In the genomic region with DNA sequence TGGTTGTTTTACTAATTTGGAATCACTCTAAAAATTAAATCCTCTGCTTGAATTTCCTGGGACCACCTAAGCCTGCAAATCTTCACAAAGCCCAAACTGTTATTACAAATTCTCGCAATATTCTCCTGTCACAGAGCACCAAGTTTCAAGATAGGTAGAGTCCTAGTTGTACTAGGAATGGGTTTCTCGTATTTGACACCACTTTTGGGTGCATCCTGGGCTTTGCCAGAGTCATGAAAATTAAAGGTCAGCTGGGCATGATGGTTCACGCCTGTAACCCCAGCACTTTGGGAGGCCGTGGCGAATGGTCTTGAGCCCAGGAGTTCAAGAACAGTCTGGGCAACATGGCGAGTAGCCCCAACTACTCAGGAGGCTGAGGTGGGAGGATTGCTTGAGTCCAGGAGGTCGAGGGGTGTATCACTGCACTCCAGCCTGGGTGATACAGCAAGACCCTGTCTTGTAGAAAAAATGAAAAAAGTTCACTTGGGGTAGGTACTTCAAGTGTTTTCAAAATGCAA, we compare ENCODE assay signal across 22 cellular contexts. TPM values are rescaled to one million over a fixed set of nuclear protein-coding genes. Genes with fewer than 3 reads are reported as not detected.
DNase-seq lines count a peak whose midpoint lies in the region; ATAC-seq, FAIRE-seq and TF ChIP-seq lines count a peak whose summit lies in the region.
"Had no signal": no experiment of that assay in that cellular context is flagged by ENCODE, and none has a peak within 500 bp of the region (broad histone marks: within the 10 kb centered on the region; RNA-seq: fewer than 3 reads in every experiment).

No MANE protein-coding gene starts in this region.

- TF ChIP-seq CTCF in K562 (IDR thresholded peaks at IDR 0.05 in 2 of 3, conservative IDR thresholded peaks at IDR 0.05 in 1 of 3; ENCODE audit: insufficient read depth in 2 of 3, low read depth in 1 of 3, low read length in 3 of 3) (no peak), neural cell (IDR thresholded peaks at IDR 0.05; ENCODE audit: poor library complexity, severe bottlenecking) (no peak), prostate gland (IDR thresholded peaks at IDR 0.05) (no peak), uterus (IDR thresholded peaks at IDR 0.05) (no peak)

- H2AFZ ChIP-seq in K562 (ENCODE audit: low read depth, low read length) (no peak overlapping the region), neural cell (ENCODE audit: low read depth, low read length) (no peak overlapping the region)

- intact Hi-C loops in K562 (cut with micrococcal nuclease) (no loop called here), prostate gland (cut with DNase I) (no loop called here), uterus (cut with DNase I; ENCODE audit: low total_unique reads) (no loop called here)

- CTCF ChIA-PET in K562 (lab: Yijun Ruan, JAX; ENCODE audit: low intra/inter-chr PET ratio): no interaction called here

- H3K4me2 ChIP-seq in K562 (ENCODE audit: insufficient read depth, low read length) (no peak overlapping the region), neural cell (ENCODE audit: low read length) (no peak overlapping the region)

- 79% methylated on average over 7 of the region's 7 CpGs for WGBS in K562 (ENCODE audit: insufficient coverage, low coverage, missing lambda C conversion rate)
- 86% methylated on average over 7 of the region's 7 CpGs for WGBS in prostate gland

- peaks cover 58% of the 10 kb centered on the region for H3K36me3 Mint-ChIP-seq in activated T-cell treated with anti-CD3 and anti-CD28 coated beads, Interleukin-2, amount 50 U/mL, for 24 hours (ENCODE audit: low read depth)

- H3K9me3 ChIP-seq in K562 (replicated peaks; ENCODE audit: control insufficient read depth, insufficient read depth, low read depth, low read length) (no peaks in the 10 kb centered on the region), neural cell (ENCODE audit: low read length) (no peaks in the 10 kb centered on the region), prostate gland (no peaks in the 10 kb centered on the region), uterus (no peaks in the 10 kb centered on the region)
- H3K9me3 ChIP-seq: HAP-1, SJCRH30, vagina had no signal

- H3K27ac ChIP-seq in K562 (ENCODE audit: extremely low read depth, low read depth, low read length) (no peak overlapping the region), neural cell (ENCODE audit: low read length) (no peak overlapping the region), prostate gland (no peak overlapping the region), uterus (no peak overlapping the region)
- H3K27ac ChIP-seq: heart right ventricle, SJCRH30, vagina had no signal

- BruUV-seq in K562 (replicated peaks; lab: Mats Ljungman, UMichigan): no TSS peak

- H3K4me1 ChIP-seq in K562 (replicated peaks in 1 of 2; ENCODE audit: control insufficient read depth in 2 of 2, insufficient read depth in 2 of 2, low read length in 2 of 2): no peaks in the 10 kb centered on the region; a peak in 2 of 5 replicates
- no peaks in the 10 kb centered on the region for H3K4me1 ChIP-seq in prostate gland (replicated peaks)
- no peaks in the 10 kb centered on the region for H3K4me1 ChIP-seq in uterus
- H3K4me1 ChIP-seq: vagina had no signal

- H3K9me1 ChIP-seq in K562 (ENCODE audit: control insufficient read depth, insufficient read depth, low read length): no peaks in the 10 kb centered on the region

- TF ChIP-seq EP300 in K562 (IDR thresholded peaks at IDR 0.05; ENCODE audit: low read length): no peak
- TF ChIP-seq EP300 in neural cell (conservative IDR thresholded peaks at IDR 0.05; ENCODE audit: poor library complexity, severe bottlenecking): no peak

- in situ Hi-C loops in K562 (cut with MboI): no loop called here

- no peaks in the 10 kb centered on the region for H4K20me1 ChIP-seq in K562 (replicated peaks; ENCODE audit: control insufficient read depth, insufficient read depth, low read length)
- no peaks in the 10 kb centered on the region for H4K20me1 ChIP-seq in neural cell (ENCODE audit: insufficient read depth)

- peak; percentile 32 for DNase-seq in activated T-cell treated with anti-CD3 and anti-CD28 coated beads, Interleukin-2, amount 50 U/mL, for 24 hours
- no peak for DNase-seq in activated T-cell treated with anti-CD3 and anti-CD28 coated beads, Interleukin-2, amount 50 U/mL, for 1 hour
- DNase-seq in GM12891 (ENCODE audit: insufficient read length, low spot score): no peak
- DNase-seq in K562 (ENCODE audit: extremely low read depth in 1 of 4, low spot score in 3 of 4): no peak
- no peak for DNase-seq in prostate gland (ENCODE audit: low spot score)
- DNase-seq in uterus: no peak
- no peak for DNase-seq in activated CD4-positive, CD25-positive, alpha-beta regulatory T cell treated with anti-CD3 and anti-CD28 coated beads, Interleukin-2, amount 50 U/mL, for 72 hours
- DNase-seq: C1 segment of cervical spinal cord; DMS79; heart right ventricle; KBM-7; MV-4-11; NCI-H1694 treated with DMSO at 0.1 percent for 48 hours; NCI-H2227 treated with DMSO at 0.1 percent for 48 hours; SJCRH30; stimulated activated CD4-positive, alpha-beta T cell treated with anti-CD3 and anti-CD28 coated beads, Interleukin-12 subunit alpha, Interleukin-12 subunit beta, amount 100 ng/mL, for 4 hours; stimulated activated CD8-positive, alpha-beta memory T cell treated with anti-CD3 and anti-CD28 coated beads, Interleukin-4, amount 100 ng/mL, for 48 hours had no signal

- no peak overlapping the region for H3K4me3 Mint-ChIP-seq in activated T-cell treated with anti-CD3 and anti-CD28 coated beads, Interleukin-2, amount 50 U/mL, for 24 hours
- H3K4me3 Mint-ChIP-seq: activated T-helper 1 cell treated with anti-CD3 and anti-CD28 coated beads, Interleukin-12 subunit alpha, Interleukin-12 subunit beta, Interleukin-2, Interleukin-4 antibody, amounts not matched to agents 30 ng/mL and 10 ng/mL and 1 ng/mL, durations not matched to agents 14 hours and 24 hours and 36 hours had no signal

- no peaks in the 10 kb centered on the region; the same call in 2 of the 3 replicates for H3K79me2 ChIP-seq in K562 (ENCODE audit: control insufficient read depth, insufficient read depth, low read length)
- no peaks in the 10 kb centered on the region for H3K79me2 ChIP-seq in neural cell (replicated peaks; ENCODE audit: insufficient read depth, low read length)

- TF ChIP-seq RAD21 in K562 (CRISPR knock-in tag; conservative IDR thresholded peaks at IDR 0.05 in 1 of 2, IDR thresholded peaks at IDR 0.05 in 1 of 2) (no peak), neural cell (conservative IDR thresholded peaks at IDR 0.05) (no peak)

- TF ChIP-seq POLR2A in GM12891 (IDR thresholded peaks at IDR 0.05; ENCODE audit: low read depth, low read length) (no peak), K562 (conservative IDR thresholded peaks at IDR 0.05) (peak; percentile 45), prostate gland (IDR thresholded peaks at IDR 0.05) (no peak), uterus (IDR thresholded peaks at IDR 0.05) (no peak)

- ATAC-seq in K562: no peak
- ATAC-seq: Panc1 had no signal

- no peaks in the 10 kb centered on the region for H3F3A ChIP-seq in neural cell (ENCODE audit: insufficient read depth, low read length, poor library complexity, severe bottlenecking)

- POLR2A ChIA-PET in K562 (lab: Yijun Ruan, JAX): interaction anchor here (2.3 kb wide), 1 partner anchor 11 kb away, joined by 6 read pairs; no protein-coding TSS in a partner anchor

- H3K9ac ChIP-seq in K562 (ENCODE audit: insufficient read depth in 1 of 2, low read depth in 2 of 2, low read length in 2 of 2) (no peak overlapping the region), neural cell (ENCODE audit: low read length) (no peak overlapping the region)

- H3K36me3 ChIP-seq in K562 (ENCODE audit: control insufficient read depth, insufficient read depth, low read length) (peaks cover 46% of the 10 kb centered on the region), neural cell (ENCODE audit: insufficient read depth, low read length) (peaks cover 6% of the 10 kb centered on the region), prostate gland (no peaks in the 10 kb centered on the region), uterus (no peaks in the 10 kb centered on the region)

- peaks cover 27% of the 10 kb centered on the region for H3K9me3 Mint-ChIP-seq in activated T-cell treated with anti-CD3 and anti-CD28 coated beads, Interleukin-2, amount 50 U/mL, for 24 hours
- H3K9me3 Mint-ChIP-seq: activated T-helper 1 cell treated with anti-CD3 and anti-CD28 coated beads, Interleukin-12 subunit alpha, Interleukin-12 subunit beta, Interleukin-2, Interleukin-4 antibody, amounts not matched to agents 30 ng/mL and 10 ng/mL and 1 ng/mL, durations not matched to agents 14 hours and 24 hours and 36 hours had no signal

- peaks cover 62% of the 10 kb centered on the region for H3K4me1 Mint-ChIP-seq in activated T-cell treated with anti-CD3 and anti-CD28 coated beads, Interleukin-2, amount 50 U/mL, for 24 hours (ENCODE audit: low read depth)

- H3K4me3 ChIP-seq in K562 (no peak overlapping the region), neural cell (ENCODE audit: low read length) (no peak overlapping the region), prostate gland (no peak overlapping the region), uterus (no peak overlapping the region)
- H3K4me3 ChIP-seq: HAP-1, heart right ventricle, SJCRH30, vagina had no signal

- H3K9me2 ChIP-seq in neural cell (ENCODE audit: insufficient read depth, low read length): no peaks in the 10 kb centered on the region

- H3K27me3 Mint-ChIP-seq in activated T-cell treated with anti-CD3 and anti-CD28 coated beads, Interleukin-2, amount 50 U/mL, for 24 hours: no peaks in the 10 kb centered on the region

- H3K27me3 ChIP-seq in K562 (ENCODE audit: control insufficient read depth in 2 of 2, insufficient read depth in 2 of 2, low read length in 2 of 2) (no peaks in the 10 kb centered on the region), neural cell (ENCODE audit: insufficient read depth, low read depth, low read length) (no peaks in the 10 kb centered on the region), prostate gland (replicated peaks; ENCODE audit: insufficient read depth) (no peaks in the 10 kb centered on the region), uterus (no peaks in the 10 kb centered on the region)
- H3K27me3 ChIP-seq: heart right ventricle, SJCRH30, vagina had no signal

- FAIRE-seq in GM12891 (lab: Jason Lieb, UNC) (no peak), K562 (lab: Jason Lieb, UNC) (no peak)

- peak overlapping the region; percentile 39 for H3K27ac Mint-ChIP-seq in activated T-cell treated with anti-CD3 and anti-CD28 coated beads, Interleukin-2, amount 50 U/mL, for 24 hours

RNA-seq across cellular contexts. Expression of a gene that starts 30.6 kb away (rescaled TPM):
- 18.9 TPM for polyA plus RNA-seq in GM12891 (2012; ENCODE audit: low read depth, missing spikeins)
- total RNA-seq in K562 (2011; cell fraction: chromatin; rRNA removed; ENCODE audit: low replicate concordance): 13.7 and 32.2 TPM in 2 replicates
- total RNA-seq in K562 (2011; cell fraction: nucleolus; rRNA removed): 9.7 TPM in 2 replicates
- total RNA-seq in K562 (2011; cell fraction: nucleoplasm; rRNA removed): 15.8 and 21.3 TPM in 2 replicates
- total RNA-seq in K562 (2014; rRNA removed): 8.2 and 10.9 TPM in 2 replicates
- 9.0 and 9.4 TPM in 2 replicates for total RNA-seq in K562 (2014; rRNA removed; fragmentation: Illumina TruSeq; extraction: Trizol)
- 12.9 and 13.3 TPM in 2 replicates for total RNA-seq in K562 (2015; rRNA removed; fragmentation: Illumina TruSeq; extraction: Trizol)
- total RNA-seq in K562 (2021): 7.7 TPM in 2 replicates
- 2.8 and 5.3 TPM in 2 replicates for polyA plus RNA-seq in K562 (2011; rRNA removed)
- 4.7 and 6.0 TPM in 2 replicates for polyA plus RNA-seq in K562 (2011; cell fraction: cytosol; rRNA removed)
- 9.1 and 15.4 TPM in 2 replicates for polyA plus RNA-seq in K562 (2011; cell fraction: nucleus; rRNA removed)
- 9.1 and 18.3 TPM in 2 replicates for polyA plus RNA-seq in K562 (2012)
- 6.6 and 7.8 TPM in 2 replicates for polyA plus RNA-seq in K562 (2014; fragmentation: Illumina TruSeq; extraction: Trizol)
- 1 to 10 TPM; 1.8 to 3.7 TPM for polyA plus RNA-seq in K562 (2014; fragmentation: Nextera tagmentation; extraction: Ambion mirVana)
- polyA plus RNA-seq in K562 (2014; rRNA removed): 4.7 and 6.1 TPM in 2 replicates
- 6.0 and 11.7 TPM in 2 replicates for polyA minus RNA-seq in K562 (2011; rRNA and poly(A)+ RNA removed)
- 5.5 and 7.5 TPM in 2 replicates for polyA minus RNA-seq in K562 (2011; cell fraction: cytosol; rRNA and poly(A)+ RNA removed)
- polyA minus RNA-seq in K562 (2011; cell fraction: nucleus; rRNA and poly(A)+ RNA removed): 14.5 and 20.7 TPM in 2 replicates
- polyA plus RNA-seq in neural cell: 43.8 and 53.7 TPM in 2 replicates
- 53.6 and 64.0 TPM in 2 replicates for polyA minus RNA-seq in neural cell
- total RNA-seq in prostate gland: 10 to 100 TPM; 29.7 to 41.6 TPM
- 10 to 100 TPM in 2 of 4 donors, 1 to 10 TPM in 2; 6.4 to 41.5 (median 17.8) TPM for total RNA-seq in uterus

RNA-seq across cellular contexts. Expression of a gene that starts 36.0 kb away (rescaled TPM):
- polyA plus RNA-seq in GM12891 (2012; ENCODE audit: low read depth, missing spikeins): 274 TPM
- total RNA-seq in K562 (2011; cell fraction: chromatin; rRNA removed; ENCODE audit: low replicate concordance): 106 and 238 TPM in 2 replicates
- 61.5 and 87.0 TPM in 2 replicates for total RNA-seq in K562 (2011; cell fraction: nucleolus; rRNA removed)
- 180 and 303 TPM in 2 replicates for total RNA-seq in K562 (2011; cell fraction: nucleoplasm; rRNA removed)
- total RNA-seq in K562 (2014; rRNA removed) (434 and 562 TPM in 2 replicates), K562 (2014; rRNA removed; fragmentation: Illumina TruSeq; extraction: Trizol) (257 and 281 TPM in 2 replicates), K562 (2015; rRNA removed; fragmentation: Illumina TruSeq; extraction: Trizol) (305 and 313 TPM in 2 replicates), K562 (2021) (276 and 281 TPM in 2 replicates), prostate gland (100 to 1,000 TPM; 318 to 370 TPM), uterus (100 to 1,000 TPM; 261 to 496 (median 294) TPM)
- polyA plus RNA-seq in K562 (2011; rRNA removed) (348 and 408 TPM in 2 replicates), K562 (2014; fragmentation: Illumina TruSeq; extraction: Trizol) (447 and 618 TPM in 2 replicates), K562 (2014; fragmentation: Nextera tagmentation; extraction: Ambion mirVana) (100 to 1,000 TPM; 191 to 202 TPM), K562 (2014; rRNA removed) (292 and 329 TPM in 2 replicates), neural cell (352 and 373 TPM in 2 replicates)
- polyA plus RNA-seq in K562 (2011; cell fraction: cytosol; rRNA removed): 357 and 381 TPM in 2 replicates
- polyA plus RNA-seq in K562 (2011; cell fraction: nucleus; rRNA removed): 305 and 318 TPM in 2 replicates
- polyA plus RNA-seq in K562 (2012): 235 and 382 TPM in 2 replicates
- polyA minus RNA-seq in K562 (2011; rRNA and poly(A)+ RNA removed): 278 and 307 TPM in 2 replicates
- polyA minus RNA-seq in K562 (2011; cell fraction: cytosol; rRNA and poly(A)+ RNA removed): 149 and 195 TPM in 2 replicates
- polyA minus RNA-seq in K562 (2011; cell fraction: nucleus; rRNA and poly(A)+ RNA removed): 123 and 159 TPM in 2 replicates
- polyA minus RNA-seq in neural cell: 354 and 368 TPM in 2 replicates
